Comparison of ENCODE assay signal across 27 cellular contexts in the genomic region with DNA sequence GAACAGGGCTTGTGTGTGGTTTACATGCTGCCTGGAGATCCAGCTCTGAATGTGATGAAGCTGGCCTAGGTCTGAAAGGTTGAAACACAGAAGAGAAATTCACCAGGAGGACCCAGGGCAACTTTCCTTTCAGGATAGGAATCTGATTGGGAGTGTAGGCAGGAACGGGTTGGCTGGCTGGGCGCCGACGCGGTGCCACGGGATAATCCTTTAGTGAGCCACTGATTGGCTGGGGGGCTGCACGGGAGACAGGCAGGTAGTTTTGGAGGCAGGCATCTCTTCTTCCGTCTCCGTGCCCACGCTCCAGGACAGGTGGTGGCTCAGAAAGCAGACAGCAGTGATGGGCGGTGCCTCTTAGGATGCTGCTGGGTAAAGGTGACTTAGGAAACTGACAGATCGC.
"Had no signal": no experiment of that assay in that cellular context is flagged by ENCODE, and none has a peak within 500 bp of the region (broad histone marks: within the 10 kb centered on the region; RNA-seq: fewer than 3 reads in every experiment).

No MANE protein-coding gene starts in this region.

- ATAC-seq: activated CD8-positive, alpha-beta T cell treated with anti-CD3 and anti-CD28 coated beads for 36 hours; activated naive CD8-positive, alpha-beta T cell treated with anti-CD3 and anti-CD28 coated beads, Interleukin-2, amount 50 U/mL, for 24 hours had no signal

- H3K36me3 ChIP-seq: ascending aorta, cardiac muscle cell had no signal

- FAIRE-seq: TTC549 had no signal

- DNase-seq: activated B cell treated with CpG ODN at 0.5 μM for 24 hours; activated CD4-positive, alpha-beta memory T cell treated with anti-CD3 and anti-CD28 coated beads for 36 hours; activated CD4-positive, alpha-beta T cell treated with anti-CD3 and anti-CD28 coated beads for 4 hours; activated CD4-positive, alpha-beta T cell treated with anti-CD3 and anti-CD28 coated beads, Interleukin-2, amount 10 ng/mL, durations not matched to agents 24 days and 14 days; activated CD4-positive, alpha-beta T cell treated with anti-CD3 and anti-CD28 coated beads, Interleukin-2, amount 50 U/mL, for 1 hour; activated CD4-positive, alpha-beta T cell treated with anti-CD3 and anti-CD28 coated beads, Interleukin-2, amount 50 U/mL, for 4 hours; activated CD4-positive, CD25-positive, alpha-beta regulatory T cell treated with anti-CD3 and anti-CD28 coated beads, Interleukin-2, amount 50 U/mL, for 72 hours; activated CD8-positive, alpha-beta memory T cell treated with anti-CD3 and anti-CD28 coated beads, Interleukin-2, amount 50 U/mL, for 4 hours; activated CD8-positive, alpha-beta T cell treated with anti-CD3 and anti-CD28 coated beads for 36 hours; activated effector memory CD4-positive, alpha-beta T cell treated with Interleukin-2 at 50 U/mL for 16 hours; activated gamma-delta T cell; activated naive CD4-positive, alpha-beta T cell treated with anti-CD3 and anti-CD28 coated beads, Interleukin-2, amount 10 ng/mL, durations not matched to agents 7 days and 5 days; activated naive CD4-positive, alpha-beta T cell treated with Interleukin-2 at 50 U/mL for 16 hours; activated naive CD8-positive, alpha-beta T cell treated with anti-CD3 and anti-CD28 coated beads, Interleukin-2, amount 10 ng/mL, durations not matched to agents 7 days and 5 days; activated naive CD8-positive, alpha-beta T cell treated with anti-CD3 and anti-CD28 coated beads, Interleukin-2, amount 50 U/mL, for 24 hours; activated T-cell treated with anti-CD3 and anti-CD28 coated beads, Interleukin-2, amount 50 U/mL, for 24 hours; activated T-cell treated with anti-CD3 and anti-CD28 coated beads, Interleukin-2, amount 50 U/mL, for 48 hours; amygdala; anterior cingulate cortex; caudate nucleus; cerebellar nuclear complex; T-helper 2 cell; T-helper 9 cell had no signal

- H3K4me1 ChIP-seq: ascending aorta had no signal

- H3K4me3 ChIP-seq: ascending aorta, cardiac muscle cell had no signal

- H3K27ac ChIP-seq: ascending aorta, cardiac muscle cell, VCaP had no signal
